ENCODE assay signal across 19 cellular contexts in genomic region chr2:45634223-45634622, GRCh38. TPM values are rescaled to one million over a fixed set of nuclear protein-coding genes. Genes with fewer than 3 reads are reported as not detected.
A peak's percentile ranks its signal among the peaks of the same experiment; 100 is the strongest.
DNase-seq lines count a peak whose midpoint lies in the region; ATAC-seq, FAIRE-seq and TF ChIP-seq lines count a peak whose summit lies in the region.
"Had no signal": no experiment of that assay in that cellular context is flagged by ENCODE, and none has a peak within 500 bp of the region (broad histone marks: within the 10 kb centered on the region; RNA-seq: fewer than 3 reads in every experiment).

No MANE protein-coding gene starts in this region.

- peak; percentile 72 for ATAC-seq in HG03175 (IDR thresholded peaks at IDR 0.05; ENCODE audit: unreplicated experiment)
- ATAC-seq: A549; CD8-positive, alpha-beta T cell; GM12878 had no signal

- TF ChIP-seq POLR2A in GM12891 (IDR thresholded peaks at IDR 0.05; ENCODE audit: low read depth, low read length): no peak

- no peak for DNase-seq in GM12891 (ENCODE audit: insufficient read length, low spot score)
- peak; percentile 19 for DNase-seq in putamen (ENCODE audit: low spot score)
- DNase-seq in T1000 (lab: John Stamatoyannopoulos, UW): no peak
- no peak for DNase-seq in NOMO-1 (lab: John Stamatoyannopoulos, UW; ENCODE audit: unreplicated experiment in 2 of 2)
- DNase-seq: AML-193; Caco-2; Calu3; CD4-positive, alpha-beta T cell; CD8-positive, alpha-beta T cell; DMS153; DMS53; DMS79; DND-41; EL; GDM1 had no signal

- peak; percentile 79 for FAIRE-seq in GM12891 (lab: Jason Lieb, UNC)
- FAIRE-seq: D721Med, GM12878 had no signal

TF ChIP-seq in GM12891, 5 proteins besides CTCF, POLR2A, EP300 and RAD21:
- no peak for TF ChIP-seq SPI1 (IDR thresholded peaks at IDR 0.05; ENCODE audit: low read depth, low read length)
- no peak for TF ChIP-seq PAX5 (IDR thresholded peaks at IDR 0.05; ENCODE audit: insufficient read depth, low read length, severe bottlenecking)
- no peak for TF ChIP-seq TAF1 (IDR thresholded peaks at IDR 0.05; ENCODE audit: low read depth, low read length)
- TF ChIP-seq POLR2AphosphoS5 (IDR thresholded peaks at IDR 0.05; ENCODE audit: low read depth, low read length): no peak
- TF ChIP-seq POU2F2 (IDR thresholded peaks at IDR 0.05; ENCODE audit: low read depth, low read length): no peak

RNA-seq across cellular contexts. Expression of gene PRKCE, which starts 17.3 kb away (rescaled TPM):
- polyA plus RNA-seq in GM12891 (2012; ENCODE audit: low read depth, missing spikeins): 9.4 TPM

RNA-seq across cellular contexts. Expression of gene SRBD1, which starts 23.2 kb away (rescaled TPM):
- 10.8 TPM for polyA plus RNA-seq in GM12891 (2012; ENCODE audit: low read depth, missing spikeins)
